ENCODE assay signal across 1 cellular context in the genomic region with DNA sequence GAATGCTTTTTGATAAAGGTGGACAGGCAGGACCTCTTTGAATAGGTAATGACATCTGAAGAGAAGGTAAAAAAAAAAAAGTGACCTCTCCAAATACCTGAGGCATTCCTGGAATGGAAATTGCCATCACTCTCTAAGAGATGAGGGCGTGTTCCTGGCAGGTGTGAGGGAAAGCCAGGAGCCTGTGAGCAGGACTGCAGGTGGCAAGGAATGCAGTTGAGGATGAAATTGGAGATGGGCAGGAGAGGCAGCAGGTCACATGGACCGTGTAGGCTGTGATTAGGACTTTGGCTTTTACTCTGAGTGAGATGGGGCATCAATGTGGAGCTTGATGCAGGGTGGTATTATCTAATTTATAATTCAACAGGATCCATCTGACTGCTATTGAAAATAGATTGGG.
TF ChIP-seq lines count a peak whose summit lies in the region.

No MANE protein-coding gene starts in this region.

TF ChIP-seq in H1, 55 proteins besides CTCF, POLR2A, EP300 and RAD21 (continued from another document):
- TF ChIP-seq, protein P1, sequence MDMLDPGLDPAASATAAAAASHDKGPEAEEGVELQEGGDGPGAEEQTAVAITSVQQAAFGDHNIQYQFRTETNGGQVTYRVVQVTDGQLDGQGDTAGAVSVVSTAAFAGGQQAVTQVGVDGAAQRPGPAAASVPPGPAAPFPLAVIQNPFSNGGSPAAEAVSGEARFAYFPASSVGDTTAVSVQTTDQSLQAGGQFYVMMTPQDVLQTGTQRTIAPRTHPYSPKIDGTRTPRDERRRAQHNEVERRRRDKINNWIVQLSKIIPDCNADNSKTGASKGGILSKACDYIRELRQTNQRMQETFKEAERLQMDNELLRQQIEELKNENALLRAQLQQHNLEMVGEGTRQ (IDR thresholded peaks at IDR 0.05; ENCODE audit: low read length): peak; percentile 79
- TF ChIP-seq YY1 (IDR thresholded peaks at IDR 0.05; ENCODE audit: low read depth, low read length) (peak; percentile 64; the same call in 1 of the 2 replicates), CEBPB (IDR thresholded peaks at IDR 0.05; ENCODE audit: low read depth, low read length) (no peak), E2F6 (IDR thresholded peaks at IDR 0.05) (peak; percentile 94), SP1 (IDR thresholded peaks at IDR 0.05; ENCODE audit: low read depth, low read length) (peak; percentile 93), CREB1 (IDR thresholded peaks at IDR 0.05) (peak; percentile 28; the same call in 1 of the 2 replicates), ASH2L (IDR thresholded peaks at IDR 0.05; ENCODE audit: low read length) (no peak), TEAD4 (IDR thresholded peaks at IDR 0.05; ENCODE audit: low read depth, low read length) (peak; percentile 98), TCF12 (IDR thresholded peaks at IDR 0.05; ENCODE audit: low read depth, low read length) (peak; percentile 96), TAF7 (optimal IDR thresholded peaks at IDR 0.05; ENCODE audit: borderline replicate concordance, low read depth, low read length) (no peak), GABPA (IDR thresholded peaks at IDR 0.05; ENCODE audit: borderline replicate concordance, insufficient read depth, low read length) (no peak)
- TF ChIP-seq, protein P2, sequence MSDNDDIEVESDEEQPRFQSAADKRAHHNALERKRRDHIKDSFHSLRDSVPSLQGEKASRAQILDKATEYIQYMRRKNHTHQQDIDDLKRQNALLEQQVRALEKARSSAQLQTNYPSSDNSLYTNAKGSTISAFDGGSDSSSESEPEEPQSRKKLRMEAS (IDR thresholded peaks at IDR 0.05): peak; percentile 97
- TF ChIP-seq, protein P3, sequence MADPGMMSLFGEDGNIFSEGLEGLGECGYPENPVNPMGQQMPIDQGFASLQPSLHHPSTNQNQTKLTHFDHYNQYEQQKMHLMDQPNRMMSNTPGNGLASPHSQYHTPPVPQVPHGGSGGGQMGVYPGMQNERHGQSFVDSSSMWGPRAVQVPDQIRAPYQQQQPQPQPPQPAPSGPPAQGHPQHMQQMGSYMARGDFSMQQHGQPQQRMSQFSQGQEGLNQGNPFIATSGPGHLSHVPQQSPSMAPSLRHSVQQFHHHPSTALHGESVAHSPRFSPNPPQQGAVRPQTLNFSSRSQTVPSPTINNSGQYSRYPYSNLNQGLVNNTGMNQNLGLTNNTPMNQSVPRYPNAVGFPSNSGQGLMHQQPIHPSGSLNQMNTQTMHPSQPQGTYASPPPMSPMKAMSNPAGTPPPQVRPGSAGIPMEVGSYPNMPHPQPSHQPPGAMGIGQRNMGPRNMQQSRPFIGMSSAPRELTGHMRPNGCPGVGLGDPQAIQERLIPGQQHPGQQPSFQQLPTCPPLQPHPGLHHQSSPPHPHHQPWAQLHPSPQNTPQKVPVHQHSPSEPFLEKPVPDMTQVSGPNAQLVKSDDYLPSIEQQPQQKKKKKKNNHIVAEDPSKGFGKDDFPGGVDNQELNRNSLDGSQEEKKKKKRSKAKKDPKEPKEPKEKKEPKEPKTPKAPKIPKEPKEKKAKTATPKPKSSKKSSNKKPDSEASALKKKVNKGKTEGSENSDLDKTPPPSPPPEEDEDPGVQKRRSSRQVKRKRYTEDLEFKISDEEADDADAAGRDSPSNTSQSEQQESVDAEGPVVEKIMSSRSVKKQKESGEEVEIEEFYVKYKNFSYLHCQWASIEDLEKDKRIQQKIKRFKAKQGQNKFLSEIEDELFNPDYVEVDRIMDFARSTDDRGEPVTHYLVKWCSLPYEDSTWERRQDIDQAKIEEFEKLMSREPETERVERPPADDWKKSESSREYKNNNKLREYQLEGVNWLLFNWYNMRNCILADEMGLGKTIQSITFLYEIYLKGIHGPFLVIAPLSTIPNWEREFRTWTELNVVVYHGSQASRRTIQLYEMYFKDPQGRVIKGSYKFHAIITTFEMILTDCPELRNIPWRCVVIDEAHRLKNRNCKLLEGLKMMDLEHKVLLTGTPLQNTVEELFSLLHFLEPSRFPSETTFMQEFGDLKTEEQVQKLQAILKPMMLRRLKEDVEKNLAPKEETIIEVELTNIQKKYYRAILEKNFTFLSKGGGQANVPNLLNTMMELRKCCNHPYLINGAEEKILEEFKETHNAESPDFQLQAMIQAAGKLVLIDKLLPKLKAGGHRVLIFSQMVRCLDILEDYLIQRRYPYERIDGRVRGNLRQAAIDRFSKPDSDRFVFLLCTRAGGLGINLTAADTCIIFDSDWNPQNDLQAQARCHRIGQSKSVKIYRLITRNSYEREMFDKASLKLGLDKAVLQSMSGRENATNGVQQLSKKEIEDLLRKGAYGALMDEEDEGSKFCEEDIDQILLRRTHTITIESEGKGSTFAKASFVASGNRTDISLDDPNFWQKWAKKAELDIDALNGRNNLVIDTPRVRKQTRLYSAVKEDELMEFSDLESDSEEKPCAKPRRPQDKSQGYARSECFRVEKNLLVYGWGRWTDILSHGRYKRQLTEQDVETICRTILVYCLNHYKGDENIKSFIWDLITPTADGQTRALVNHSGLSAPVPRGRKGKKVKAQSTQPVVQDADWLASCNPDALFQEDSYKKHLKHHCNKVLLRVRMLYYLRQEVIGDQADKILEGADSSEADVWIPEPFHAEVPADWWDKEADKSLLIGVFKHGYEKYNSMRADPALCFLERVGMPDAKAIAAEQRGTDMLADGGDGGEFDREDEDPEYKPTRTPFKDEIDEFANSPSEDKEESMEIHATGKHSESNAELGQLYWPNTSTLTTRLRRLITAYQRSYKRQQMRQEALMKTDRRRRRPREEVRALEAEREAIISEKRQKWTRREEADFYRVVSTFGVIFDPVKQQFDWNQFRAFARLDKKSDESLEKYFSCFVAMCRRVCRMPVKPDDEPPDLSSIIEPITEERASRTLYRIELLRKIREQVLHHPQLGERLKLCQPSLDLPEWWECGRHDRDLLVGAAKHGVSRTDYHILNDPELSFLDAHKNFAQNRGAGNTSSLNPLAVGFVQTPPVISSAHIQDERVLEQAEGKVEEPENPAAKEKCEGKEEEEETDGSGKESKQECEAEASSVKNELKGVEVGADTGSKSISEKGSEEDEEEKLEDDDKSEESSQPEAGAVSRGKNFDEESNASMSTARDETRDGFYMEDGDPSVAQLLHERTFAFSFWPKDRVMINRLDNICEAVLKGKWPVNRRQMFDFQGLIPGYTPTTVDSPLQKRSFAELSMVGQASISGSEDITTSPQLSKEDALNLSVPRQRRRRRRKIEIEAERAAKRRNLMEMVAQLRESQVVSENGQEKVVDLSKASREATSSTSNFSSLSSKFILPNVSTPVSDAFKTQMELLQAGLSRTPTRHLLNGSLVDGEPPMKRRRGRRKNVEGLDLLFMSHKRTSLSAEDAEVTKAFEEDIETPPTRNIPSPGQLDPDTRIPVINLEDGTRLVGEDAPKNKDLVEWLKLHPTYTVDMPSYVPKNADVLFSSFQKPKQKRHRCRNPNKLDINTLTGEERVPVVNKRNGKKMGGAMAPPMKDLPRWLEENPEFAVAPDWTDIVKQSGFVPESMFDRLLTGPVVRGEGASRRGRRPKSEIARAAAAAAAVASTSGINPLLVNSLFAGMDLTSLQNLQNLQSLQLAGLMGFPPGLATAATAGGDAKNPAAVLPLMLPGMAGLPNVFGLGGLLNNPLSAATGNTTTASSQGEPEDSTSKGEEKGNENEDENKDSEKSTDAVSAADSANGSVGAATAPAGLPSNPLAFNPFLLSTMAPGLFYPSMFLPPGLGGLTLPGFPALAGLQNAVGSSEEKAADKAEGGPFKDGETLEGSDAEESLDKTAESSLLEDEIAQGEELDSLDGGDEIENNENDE (IDR thresholded peaks at IDR 0.05; ENCODE audit: insufficient replicate concordance, low read length): no peak
- TF ChIP-seq, protein P4, sequence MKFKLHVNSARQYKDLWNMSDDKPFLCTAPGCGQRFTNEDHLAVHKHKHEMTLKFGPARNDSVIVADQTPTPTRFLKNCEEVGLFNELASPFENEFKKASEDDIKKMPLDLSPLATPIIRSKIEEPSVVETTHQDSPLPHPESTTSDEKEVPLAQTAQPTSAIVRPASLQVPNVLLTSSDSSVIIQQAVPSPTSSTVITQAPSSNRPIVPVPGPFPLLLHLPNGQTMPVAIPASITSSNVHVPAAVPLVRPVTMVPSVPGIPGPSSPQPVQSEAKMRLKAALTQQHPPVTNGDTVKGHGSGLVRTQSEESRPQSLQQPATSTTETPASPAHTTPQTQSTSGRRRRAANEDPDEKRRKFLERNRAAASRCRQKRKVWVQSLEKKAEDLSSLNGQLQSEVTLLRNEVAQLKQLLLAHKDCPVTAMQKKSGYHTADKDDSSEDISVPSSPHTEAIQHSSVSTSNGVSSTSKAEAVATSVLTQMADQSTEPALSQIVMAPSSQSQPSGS (IDR thresholded peaks at IDR 0.05; ENCODE audit: low read length): peak; percentile 47; the same call in 1 of the 2 replicates
